Comparison of ENCODE assay signal across 10 cellular contexts in genomic region chrX:33725556-33726232, GRCh38.
DNase-seq lines count a peak whose midpoint lies in the region; ATAC-seq and TF ChIP-seq lines count a peak whose summit lies in the region.
"Had no signal": no experiment of that assay in that cellular context is flagged by ENCODE, and none has a peak within 500 bp of the region (broad histone marks: within the 10 kb centered on the region; RNA-seq: fewer than 3 reads in every experiment).

No MANE protein-coding gene starts in this region.

- no peaks in the 10 kb centered on the region for H3K9me3 ChIP-seq in heart right ventricle

- H3K36me3 Mint-ChIP-seq in HFFc6 (ENCODE audit: low read depth) = no peaks in the 10 kb centered on the region

- H3K27ac Mint-ChIP-seq in HFFc6 = no peak overlapping the region

- peaks cover 0 to 34% (median 0%) of the 10 kb centered on the region in 7 donors for H3K27me3 ChIP-seq in heart right ventricle

- TF ChIP-seq CTCF in HFFc6 (IDR thresholded peaks at IDR 0.05) (no peak), RWPE1 (conservative IDR thresholded peaks at IDR 0.05; ENCODE audit: low read depth) (no peak), heart right ventricle (IDR thresholded peaks at IDR 0.05) (no peak)

- H3K4me3 ChIP-seq in heart right ventricle = peak overlapping the region in 9 of 10 donors; percentile 4 to 43 (median 27)

- H3K27me3 Mint-ChIP-seq in HFFc6 (ENCODE audit: insufficient read depth) = no peaks in the 10 kb centered on the region

- peak in 3 of 8 donors; percentile 35 to 53 (median 44) for ATAC-seq in heart right ventricle
- ATAC-seq in GM21825 (IDR thresholded peaks at IDR 0.05; ENCODE audit: unreplicated experiment) = no peak

- no peaks in the 10 kb centered on the region for H3K4me1 ChIP-seq in heart right ventricle

- H3K36me3 ChIP-seq in heart right ventricle = no peaks in the 10 kb centered on the region

- intact Hi-C loops in heart right ventricle (cut with DNase I) = no loop called here

- H3K27ac ChIP-seq in RWPE1 (no peak overlapping the region), heart right ventricle (no peak overlapping the region)

- H3K4me3 Mint-ChIP-seq in HFFc6 = peak overlapping the region; percentile 40; the same call in 1 of the 2 replicates

- CTCF ChIA-PET in RWPE1 (lab: Yijun Ruan, JAX) = no interaction called here

- WGBS in heart right ventricle, 2 donors = 3% methylated on average over 15 of the region's 15 CpGs

- no peaks in the 10 kb centered on the region for H3K4me1 Mint-ChIP-seq in HFFc6 (ENCODE audit: low read depth)

- DNase-seq in HFFc6 (no peak), RWPE1 (ENCODE audit: low spot score) (peak; percentile 0), heart right ventricle (peak in 1 of 2 donors; percentile 3), renal cortical epithelial cell (ENCODE audit: low read depth) (peak; percentile 36), DMS153 (lab: John Stamatoyannopoulos, UW) (no peak), NCI-H1092 (lab: John Stamatoyannopoulos, UW) (no peak), putamen (ENCODE audit: low spot score) (no peak)
- DNase-seq: effector memory CD4-positive, alpha-beta T cell; T-helper 9 cell had no signal

- no peaks in the 10 kb centered on the region for H3K9me3 Mint-ChIP-seq in HFFc6

- POLR2A ChIA-PET in RWPE1 (lab: Yijun Ruan, JAX; ENCODE audit: low non-redundant PET) = no interaction called here

Comparison
In these comparisons a context has a peak if more than half of its experiments do, and no peak if none do; other contexts are left out.
1. DNase-seq: peak in RWPE1 (single experiment) and renal cortical epithelial cell (single experiment); none in HFFc6 (single experiment), DMS153 (single experiment), NCI-H1092 (single experiment) and putamen (single experiment).